In genomic region chr4:186829097-186829496, GRCh38 we compare ENCODE assay signal across 20 cellular contexts.
DNase-seq lines count a peak whose midpoint lies in the region; ATAC-seq, FAIRE-seq and TF ChIP-seq lines count a peak whose summit lies in the region.
"Had no signal": no experiment of that assay in that cellular context is flagged by ENCODE, and none has a peak within 500 bp of the region (broad histone marks: within the 10 kb centered on the region; RNA-seq: fewer than 3 reads in every experiment).

No MANE protein-coding gene starts in this region.

- no peak overlapping the region for H3K9ac ChIP-seq in K562 (ENCODE audit: insufficient read depth in 1 of 2, low read depth in 2 of 2, low read length in 2 of 2)
- H3K9ac ChIP-seq: GM23248 had no signal

- H2AFZ ChIP-seq in ACC112 (ENCODE audit: low read length, unreplicated experiment) (no peak overlapping the region), K562 (ENCODE audit: low read depth, low read length) (peak overlapping the region; percentile 53; the same call in 1 of the 2 replicates)
- H2AFZ ChIP-seq: GM23248 had no signal

- intact Hi-C loops in K562 (cut with micrococcal nuclease) (no loop called here), Right ventricle myocardium inferior (cut with DNase I) (no loop called here)

- POLR2A ChIA-PET in K562 (lab: Yijun Ruan, JAX), result interaction anchor here (0.8 to 2.6 kb wide), 3 partner anchors 10 to 60 kb away, joined by 3 to 10 read pairs (median 4); no protein-coding TSS in a partner anchor

- no peaks in the 10 kb centered on the region for H3K9me1 ChIP-seq in K562 (ENCODE audit: control insufficient read depth, insufficient read depth, low read length)

- peaks cover 19% of the 10 kb centered on the region for H3K4me1 ChIP-seq in ACC112 (ENCODE audit: control insufficient read depth, insufficient read depth, low read length, unreplicated experiment)
- H3K4me1 ChIP-seq in K562 (replicated peaks in 1 of 2; ENCODE audit: control insufficient read depth in 2 of 2, insufficient read depth in 2 of 2, low read length in 2 of 2), result peaks cover 6 to 60% of the 10 kb centered on the region in 2 experiments; a peak in 4 of 5 replicates

- H3K27ac ChIP-seq in ACC112 (ENCODE audit: low read depth, low read length) (peak overlapping the region; percentile 77), K562 (ENCODE audit: extremely low read depth, low read depth, low read length) (peak overlapping the region; percentile 75; the same call in 2 of the 3 replicates)
- H3K27ac ChIP-seq: GM23248 had no signal

- no peak for FAIRE-seq in K562 (lab: Jason Lieb, UNC)
- FAIRE-seq: G401.6 had no signal

- H3K27me3 ChIP-seq in ACC112 (ENCODE audit: insufficient read depth, low read length) (no peaks in the 10 kb centered on the region), K562 (ENCODE audit: control insufficient read depth in 2 of 2, insufficient read depth in 2 of 2, low read length in 2 of 2) (no peaks in the 10 kb centered on the region)

- H3K4me2 ChIP-seq in K562 (ENCODE audit: insufficient read depth, low read length), result peak overlapping the region; percentile 65

- DNase-seq in Jurkat, Clone E6-1 (ENCODE audit: low read depth, low spot score), result peak; percentile 9
- DNase-seq in K562 (ENCODE audit: extremely low read depth in 1 of 4, low spot score in 3 of 4) (no peak), NCI-H345 treated with DMSO at 0.1 percent for 48 hours (lab: John Stamatoyannopoulos, UW; ENCODE audit: unreplicated experiment) (no peak), Right ventricle myocardium inferior (ENCODE audit: missing footprints) (no peak), DMS153 treated with DMSO at 0.1 percent for 48 hours (lab: John Stamatoyannopoulos, UW; ENCODE audit: unreplicated experiment) (no peak)
- DNase-seq in activated CD8-positive, alpha-beta memory T cell treated with anti-CD3 and anti-CD28 coated beads, Interleukin-2, amount 50 U/mL, for 4 hours, result no peak
- DNase-seq: Caco-2; CD4-positive, alpha-beta T cell; DMS 273 treated with DMSO at 0.1 percent for 48 hours; GM23248; KG1; NCI-H1694 treated with DMSO at 0.1 percent for 48 hours; NCI-H2081 treated with DMSO at 0.1 percent for 48 hours; NCI-H2171 treated with DMSO at 0.1 percent for 48 hours; NCI-H446; NCI-H526 treated with DMSO at 0.1 percent for 48 hours had no signal

- in situ Hi-C loops in K562 (cut with MboI), result no loop called here

- CTCF ChIA-PET in K562 (lab: Yijun Ruan, JAX; ENCODE audit: low intra/inter-chr PET ratio), result no interaction called here

- WGBS in K562 (ENCODE audit: insufficient coverage, low coverage, missing lambda C conversion rate), result 49% methylated on average over 6 of the region's 6 CpGs

- H4K20me1 ChIP-seq in K562 (replicated peaks; ENCODE audit: control insufficient read depth, insufficient read depth, low read length), result no peaks in the 10 kb centered on the region

- H3K36me3 ChIP-seq in ACC112 (ENCODE audit: insufficient read depth, low read length) (no peaks in the 10 kb centered on the region), K562 (ENCODE audit: control insufficient read depth, insufficient read depth, low read length) (no peaks in the 10 kb centered on the region)

- TF ChIP-seq RAD21 in K562 (CRISPR knock-in tag; conservative IDR thresholded peaks at IDR 0.05 in 1 of 2, IDR thresholded peaks at IDR 0.05 in 1 of 2), result no peak

- TF ChIP-seq POLR2A in K562 (conservative IDR thresholded peaks at IDR 0.05), result no peak

- H3K9me3 ChIP-seq in K562 (replicated peaks; ENCODE audit: control insufficient read depth, insufficient read depth, low read depth, low read length), result no peaks in the 10 kb centered on the region
- H3K9me3 ChIP-seq: Caco-2 had no signal

- H3K79me2 ChIP-seq in ACC112 (ENCODE audit: control insufficient read depth, insufficient read depth, low read length, unreplicated experiment) (no peaks in the 10 kb centered on the region), K562 (ENCODE audit: control insufficient read depth, insufficient read depth, low read length) (no peaks in the 10 kb centered on the region)

- TF ChIP-seq EP300 in K562 (IDR thresholded peaks at IDR 0.05; ENCODE audit: low read length), result no peak

- ATAC-seq in GM18867 (IDR thresholded peaks at IDR 0.05; ENCODE audit: unreplicated experiment), result peak; percentile 79
- no peak for ATAC-seq in K562
- no peak for ATAC-seq in Right ventricle myocardium inferior
- ATAC-seq: SK-N-SH treated with all-trans-retinoic acid at 6 μM for 48 hours had no signal

- H3K4me3 ChIP-seq in ACC112 (ENCODE audit: low read depth, low read length) (no peak overlapping the region), K562 (no peak overlapping the region)
- H3K4me3 ChIP-seq in Jurkat, Clone E6-1 (ENCODE audit: low read length), result no peak overlapping the region
- H3K4me3 ChIP-seq: GM23248 had no signal

- BruUV-seq in K562 (replicated peaks; lab: Mats Ljungman, UMichigan), result no TSS peak

- TF ChIP-seq CTCF in K562 (IDR thresholded peaks at IDR 0.05 in 2 of 3, conservative IDR thresholded peaks at IDR 0.05 in 1 of 3; ENCODE audit: insufficient read depth in 2 of 3, low read depth in 1 of 3, low read length in 3 of 3), result no peak

TF ChIP-seq in K562, 482 proteins besides CTCF, POLR2A, EP300 and RAD21:
- no peak for TF ChIP-seq STAT5A (IDR thresholded peaks at IDR 0.05; ENCODE audit: borderline replicate concordance, low read length)
- TF ChIP-seq CXXC5 (CRISPR knock-in tag; IDR thresholded peaks at IDR 0.05), result no peak
- 0 out of 2 replicates have a peak, but pooled peaks have one; percentile 26 for TF ChIP-seq ARID4B (CRISPR knock-in tag; IDR thresholded peaks at IDR 0.05)
- 0 out of 2 replicates have a peak, but pooled peaks have one; percentile 13 for TF ChIP-seq ZNF644 (tag; IDR thresholded peaks at IDR 0.05; ENCODE audit: low read depth)
- no peak for TF ChIP-seq ZBTB33 (CRISPR knock-in tag; IDR thresholded peaks at IDR 0.05)
- TF ChIP-seq JUN (IDR thresholded peaks at IDR 0.05; ENCODE audit: borderline replicate concordance, low read depth, low read length), result no peak
- TF ChIP-seq JUN (CRISPR knock-in tag; IDR thresholded peaks at IDR 0.05; ENCODE audit: borderline replicate concordance), result 0 out of 2 replicates have a peak, but pooled peaks have one; percentile 41
TF ChIP-seq in K562: peak in this region for 3.
